8 cellular contexts compared by ENCODE assay signal in genomic region chr2:157364257-157364974, GRCh38. TPM values are rescaled to one million over a fixed set of nuclear protein-coding genes. Genes with fewer than 3 reads are reported as not detected.
DNase-seq lines count a peak whose midpoint lies in the region; ATAC-seq, FAIRE-seq and TF ChIP-seq lines count a peak whose summit lies in the region.
"Had no signal": no experiment of that assay in that cellular context is flagged by ENCODE, and none has a peak within 500 bp of the region (broad histone marks: within the 10 kb centered on the region; RNA-seq: fewer than 3 reads in every experiment).

No MANE protein-coding gene starts in this region.

- H3K4me2 ChIP-seq in HepG2 (ENCODE audit: low read depth, low read length): no peak overlapping the region

- H3K27ac ChIP-seq in suprapubic skin: no peak overlapping the region
- H3K27ac ChIP-seq in HepG2 (ENCODE audit: extremely low read length, insufficient read depth, low read length): no peak overlapping the region

- no peaks in the 10 kb centered on the region for H3K79me2 ChIP-seq in HepG2 (ENCODE audit: insufficient read depth, low read length)

- H3K27ac Mint-ChIP-seq in natural killer cell: peak overlapping the region; percentile 76 to 77

- intact Hi-C loops in natural killer cell (cut with micrococcal nuclease) (no loop called here), HepG2 (cut with micrococcal nuclease; ENCODE audit: unreplicated experiment) (no loop called here)

- 50% methylated on average over 2 of the region's 2 CpGs for WGBS in suprapubic skin
- WGBS in HepG2 (ENCODE audit: low lambda C conversion rate): 0% methylated on average over 2 of the region's 2 CpGs

- DNase-seq in natural killer cell (no peak), suprapubic skin (ENCODE audit: low spot score in 2 of 2) (no peak), HepG2 (ENCODE audit: low spot score) (no peak), NCI-H187 treated with DMSO at 0.1 percent for 48 hours (lab: John Stamatoyannopoulos, UW) (no peak)

- TF ChIP-seq EP300 in suprapubic skin (IDR thresholded peaks at IDR 0.05): no peak
- no peak for TF ChIP-seq EP300 in HepG2 (IDR thresholded peaks at IDR 0.05; ENCODE audit: low read depth in 2 of 2, low read length in 2 of 2)
- TF ChIP-seq EP300 in HepG2 (CRISPR knock-in tag; IDR thresholded peaks at IDR 0.05; ENCODE audit: borderline replicate concordance): no peak

- H3K36me3 Mint-ChIP-seq in natural killer cell: peaks cover 15% of the 10 kb centered on the region

- peaks cover 4 to 10% of the 10 kb centered on the region in 2 donors for H3K9me3 Mint-ChIP-seq in natural killer cell

- CTCF ChIA-PET in HepG2 (lab: Yijun Ruan, JAX; ENCODE audit: low intra/inter-chr PET ratio, low total read pairs): no interaction called here

- H3K9ac ChIP-seq in HepG2 (ENCODE audit: insufficient read depth, low read depth, low read length): no peak overlapping the region

- peak overlapping the region; percentile 57 for H3K4me3 Mint-ChIP-seq in natural killer cell

- H4K20me1 ChIP-seq in HepG2 (ENCODE audit: insufficient read depth, low read length): no peaks in the 10 kb centered on the region

- H3K4me1 ChIP-seq in suprapubic skin: no peaks in the 10 kb centered on the region
- H3K4me1 ChIP-seq in HepG2 (ENCODE audit: insufficient read depth, low read length): 0 out of 2 replicates have a peak, but pooled peaks cover 11% of the 10 kb centered on the region

- no TSS peak for BruUV-seq in HepG2 (replicated peaks; lab: Mats Ljungman, UMichigan)

- POLR2A ChIA-PET in HepG2 (lab: Yijun Ruan, JAX): no interaction called here

- no peak for TF ChIP-seq RAD21 in HepG2 (CRISPR knock-in tag; IDR thresholded peaks at IDR 0.05)

- TF ChIP-seq POLR2A in suprapubic skin (IDR thresholded peaks at IDR 0.05) (no peak), HepG2 (IDR thresholded peaks at IDR 0.05; ENCODE audit: insufficient read depth in 1 of 2, low read depth in 2 of 2, low read length in 2 of 2) (no peak)

- H2AFZ ChIP-seq in HepG2 (ENCODE audit: low read length): no peak overlapping the region

- in situ Hi-C loops in HepG2 (cut with HindIII; ENCODE audit: extremely low pct_ligation_motif_present, low pct_unique_long_range_greater_than_20kb): no loop called here

- H3K4me1 Mint-ChIP-seq in natural killer cell: peaks cover 31 to 37% of the 10 kb centered on the region in 2 donors

- no peak for FAIRE-seq in HepG2 (lab: Jason Lieb, UNC)

- no peak overlapping the region for H3K4me3 ChIP-seq in suprapubic skin
- H3K4me3 ChIP-seq in HepG2 (replicated peaks in 1 of 3; ENCODE audit: insufficient read depth in 1 of 3, low read depth in 2 of 3, low read length in 3 of 3): no peak overlapping the region

- H3K27me3 ChIP-seq in suprapubic skin (no peaks in the 10 kb centered on the region), HepG2 (ENCODE audit: control insufficient read depth in 1 of 2, insufficient read depth in 2 of 2, low read length in 2 of 2) (no peaks in the 10 kb centered on the region)

- no peaks in the 10 kb centered on the region for H3K9me3 ChIP-seq in suprapubic skin
- peaks cover 28% of the 10 kb centered on the region for H3K9me3 ChIP-seq in HepG2 (ENCODE audit: low read length)

- no peaks in the 10 kb centered on the region for H3K27me3 Mint-ChIP-seq in natural killer cell (ENCODE audit: low read depth in 2 of 2)

- H3K36me3 ChIP-seq in suprapubic skin (no peaks in the 10 kb centered on the region), HepG2 (replicated peaks in 1 of 2; ENCODE audit: control insufficient read depth in 1 of 2, insufficient read depth in 2 of 2, low read length in 2 of 2) (no peaks in the 10 kb centered on the region)

- ATAC-seq in GM18873 (IDR thresholded peaks at IDR 0.05; ENCODE audit: low FRiP score, unreplicated experiment) (peak; percentile 80), GM21723 (IDR thresholded peaks at IDR 0.05; ENCODE audit: unreplicated experiment) (peak; percentile 94), HG03520 (IDR thresholded peaks at IDR 0.05; ENCODE audit: unreplicated experiment) (peak; percentile 85), natural killer cell (peak in 1 of 3 donors; percentile 53), HepG2 (no peak)
- ATAC-seq: HCT116 had no signal

- TF ChIP-seq CTCF in natural killer cell (IDR thresholded peaks at IDR 0.05) (no peak), suprapubic skin (IDR thresholded peaks at IDR 0.05) (no peak), HepG2 (CRISPR knock-in tag; IDR thresholded peaks at IDR 0.05) (no peak)

TF ChIP-seq in HepG2, 621 proteins besides CTCF, POLR2A, EP300 and RAD21 (continues in another document):
- no peak for TF ChIP-seq RCOR2 (CRISPR knock-in tag; IDR thresholded peaks at IDR 0.05)
- TF ChIP-seq MED13 (CRISPR knock-in tag; IDR thresholded peaks at IDR 0.05): no peak
- no peak for TF ChIP-seq ZNF639 (CRISPR knock-in tag; conservative IDR thresholded peaks at IDR 0.05)
- no peak for TF ChIP-seq CC2D1A (CRISPR knock-in tag; IDR thresholded peaks at IDR 0.05)
- TF ChIP-seq GLI4 (CRISPR knock-in tag; IDR thresholded peaks at IDR 0.05; ENCODE audit: borderline replicate concordance): no peak
- TF ChIP-seq PRDM10 (CRISPR knock-in tag; IDR thresholded peaks at IDR 0.05; ENCODE audit: low read depth): no peak
- TF ChIP-seq ZNF75D (CRISPR knock-in tag; IDR thresholded peaks at IDR 0.05; ENCODE audit: borderline replicate concordance): no peak
- no peak for TF ChIP-seq ZNF446 (CRISPR knock-in tag; IDR thresholded peaks at IDR 0.05)
- no peak for TF ChIP-seq ZBTB7B (CRISPR knock-in tag; IDR thresholded peaks at IDR 0.05)
- no peak for TF ChIP-seq MATR3 (CRISPR knock-in tag; IDR thresholded peaks at IDR 0.05)

RNA-seq across cellular contexts. Expression of gene ERMN, which starts 38.8 kb away (rescaled TPM):
- total RNA-seq in natural killer cell: 10 to 100 TPM; 13.5 to 14.4 (median 14.0) TPM
- total RNA-seq in suprapubic skin: under 1 TPM in 1 of 4 donors, not detected in 3; 0.72 TPM
- total RNA-seq in HepG2 (2016; rRNA removed; fragmentation: Illumina TruSeq; extraction: Trizol): not detected in 2 replicates
- total RNA-seq in HepG2 (2016; cell fraction: cytosol; rRNA removed; fragmentation: Illumina TruSeq; extraction: Trizol; ENCODE audit: low read depth): not detected in 2 replicates
- not detected in 2 replicates for total RNA-seq in HepG2 (2016; cell fraction: insoluble cytoplasmic fraction; rRNA removed; fragmentation: Illumina TruSeq; extraction: Trizol)
- not detected in 2 replicates for total RNA-seq in HepG2 (2016; cell fraction: membrane; rRNA removed; fragmentation: Illumina TruSeq; extraction: Trizol)
- not detected in 2 replicates for total RNA-seq in HepG2 (2016; cell fraction: nucleus; rRNA removed; fragmentation: Illumina TruSeq; extraction: Trizol)
- polyA plus RNA-seq in HepG2 (2011; rRNA removed): not detected in 2 replicates
- not detected in 2 replicates for polyA plus RNA-seq in HepG2 (2011; cell fraction: cytosol; rRNA removed)
- polyA plus RNA-seq in HepG2 (2011; cell fraction: nucleus; rRNA removed): not detected in 2 replicates
- polyA plus RNA-seq in HepG2 (2012): not detected in 2 replicates
- polyA plus RNA-seq in HepG2 (2016; cell fraction: cytosol; fragmentation: Illumina TruSeq; extraction: Trizol; ENCODE audit: low read depth): not detected in 2 replicates
- polyA plus RNA-seq in HepG2 (2016; cell fraction: insoluble cytoplasmic fraction; fragmentation: Illumina TruSeq; extraction: Trizol; ENCODE audit: low read depth): not detected in 2 replicates
- polyA plus RNA-seq in HepG2 (2016; cell fraction: membrane; fragmentation: Illumina TruSeq; extraction: Trizol; ENCODE audit: low read depth): not detected in 2 replicates
- polyA plus RNA-seq in HepG2 (2016; cell fraction: nucleus; fragmentation: Illumina TruSeq; extraction: Trizol; ENCODE audit: insufficient read depth, low read depth): not detected in 2 replicates
- polyA minus RNA-seq in HepG2 (2011; rRNA and poly(A)+ RNA removed; ENCODE audit: low replicate concordance): not detected in 2 replicates
- not detected in 2 replicates for polyA minus RNA-seq in HepG2 (2011; cell fraction: cytosol; rRNA and poly(A)+ RNA removed)
- polyA minus RNA-seq in HepG2 (2011; cell fraction: nucleus; rRNA and poly(A)+ RNA removed): not detected in 2 replicates

Comparison
In these comparisons a context has a peak if more than half of its experiments do, and no peak if none do; other contexts are left out.
1. RNA of gene ERMN, which starts 38.8 kb away (total RNA-seq): 13.5 to 14.4 TPM in natural killer cell; 0.72 TPM in suprapubic skin and not detected in HepG2; every median in the first group is over 4 times any median in the second.